Comparison of ENCODE assay signal across 8 cellular contexts in genomic region chr5:53481887-53482716, GRCh38. TPM values are rescaled to one million over a fixed set of nuclear protein-coding genes. Genes with fewer than 3 reads are reported as not detected.
A peak's percentile ranks its signal among the peaks of the same experiment; 100 is the strongest.
DNase-seq lines count a peak whose midpoint lies in the region; ATAC-seq and TF ChIP-seq lines count a peak whose summit lies in the region.

No MANE protein-coding gene starts in this region.

- H3K27ac ChIP-seq in esophagus muscularis mucosa (replicated peaks in 1 of 4) = peak overlapping the region; percentile 50 to 78 (median 68)
- H3K27ac ChIP-seq in stomach = peak overlapping the region; percentile 42 to 87 (median 71)

- peaks cover 40 to 60% (median 60%) of the 10 kb centered on the region in 3 donors for H3K27me3 Mint-ChIP-seq in naive B cell

- H3K9me3 ChIP-seq in esophagus muscularis mucosa = no peaks in the 10 kb centered on the region
- no peaks in the 10 kb centered on the region for H3K9me3 ChIP-seq in stomach

- peaks cover 33 to 40% (median 38%) of the 10 kb centered on the region in 3 donors for H3K4me1 Mint-ChIP-seq in naive B cell

- H3K9me3 Mint-ChIP-seq in naive B cell = peaks cover 0 to 4% (median 0%) of the 10 kb centered on the region in 7 donors

- intact Hi-C loops in esophagus muscularis mucosa (cut with DNase I) (loop anchor here (5.0 kb wide), 1 partner anchor 735 kb away; no protein-coding TSS in a partner anchor), stomach (cut with DNase I; ENCODE audit: low total_unique reads) (loop anchor here (5.0 kb wide), 1 partner anchor 745 kb away; no protein-coding TSS in a partner anchor)

- TF ChIP-seq CTCF in esophagus muscularis mucosa (IDR thresholded peaks at IDR 0.05) = peak in 2 of 3 experiments; percentile 22 to 62
- peak in 5 of 7 experiments; percentile 10 to 46 (median 30) for TF ChIP-seq CTCF in stomach (IDR thresholded peaks at IDR 0.05)

- peak; percentile 46 for ATAC-seq in HG02840 (IDR thresholded peaks at IDR 0.05; ENCODE audit: low FRiP score, unreplicated experiment)
- peak; percentile 60 to 62 for ATAC-seq in naive B cell (ENCODE audit: low read depth in 2 of 2)

- H3K4me3 ChIP-seq in esophagus muscularis mucosa = peak overlapping the region; percentile 65 to 82 (median 72)
- H3K4me3 ChIP-seq in stomach = peak overlapping the region; percentile 66 to 91 (median 84)

- H3K27ac Mint-ChIP-seq in naive B cell = peak overlapping the region in 5 of 6 donors; percentile 16 to 66 (median 49)

- H3K36me3 ChIP-seq in esophagus muscularis mucosa (no peaks in the 10 kb centered on the region), stomach (peaks cover 0 to 5% (median 2%) of the 10 kb centered on the region in 4 donors)

- H3K4me1 ChIP-seq in esophagus muscularis mucosa = peaks cover 19 to 50% (median 42%) of the 10 kb centered on the region in 4 donors
- peaks cover 14 to 42% (median 40%) of the 10 kb centered on the region in 4 donors for H3K4me1 ChIP-seq in stomach

- TF ChIP-seq EP300 in esophagus muscularis mucosa (IDR thresholded peaks at IDR 0.05) = no peak
- no peak for TF ChIP-seq EP300 in stomach (IDR thresholded peaks at IDR 0.05)

- under 1% methylated on average over 31 of the region's 36 CpGs for WGBS in esophagus muscularis mucosa
- WGBS in stomach, 5 donors = 0 to 1% (median 1%) methylated on average over 32 to 36 of the region's 36 CpGs

- peaks cover 0 to 16% of the 10 kb centered on the region in 2 donors for H3K36me3 Mint-ChIP-seq in naive B cell

- DNase-seq in activated T-cell treated with anti-CD3 and anti-CD28 coated beads for 24 hours (ENCODE audit: low read depth) (peak; percentile 42), activated T-cell treated with anti-CD3 and anti-CD28 coated beads for 4 hours (no peak), NCI-H460 (ENCODE audit: extremely low read depth, low read depth) (peak; percentile 62), esophagus muscularis mucosa (ENCODE audit: extremely low spot score) (peak; percentile 96), naive B cell (peak; percentile 46), stomach (peak; percentile 78)
- DNase-seq in activated CD8-positive, alpha-beta memory T cell treated with anti-CD3 and anti-CD28 coated beads, Interleukin-2, amount 50 U/mL, for 48 hours = peak; percentile 85

- H3K27me3 ChIP-seq in esophagus muscularis mucosa = peaks cover 0 to 6% (median 0%) of the 10 kb centered on the region in 4 donors
- H3K27me3 ChIP-seq in stomach = peaks cover 0 to 26% (median 0%) of the 10 kb centered on the region in 3 donors

- TF ChIP-seq POLR2A in esophagus muscularis mucosa (IDR thresholded peaks at IDR 0.05; ENCODE audit: low read depth) = no peak
- no peak for TF ChIP-seq POLR2A in stomach (IDR thresholded peaks at IDR 0.05)

- H3K4me3 Mint-ChIP-seq in naive B cell = peak overlapping the region; percentile 82 to 97 (median 94)

RNA-seq across cellular contexts. Expression of gene FST, which starts 1.7 kb away (rescaled TPM):
- 71.1 and 84.8 TPM in 2 replicates for total RNA-seq in NCI-H460 (2014; rRNA removed; shearing (Covaris generic))
- polyA plus RNA-seq in NCI-H460 (2014; cell fraction: nucleus; rRNA removed) = 8.3 and 12.4 TPM in 2 replicates
- 10 to 100 TPM in 1 of 4 donors, 1 to 10 TPM in 3; 2.0 to 16.4 (median 4.3) TPM for total RNA-seq in esophagus muscularis mucosa
- polyA plus RNA-seq in naive B cell (ENCODE audit: low read depth in 6 of 6) = not detected
- 10 to 100 TPM in 2 of 5 donors, 1 to 10 TPM in 3; 1.8 to 16.8 (median 9.3) TPM for total RNA-seq in stomach
- 1 to 10 TPM; 4.1 to 9.6 (median 7.0) TPM for polyA plus RNA-seq in stomach
